ENCODE assay signal across 20 cellular contexts in the genomic region with DNA sequence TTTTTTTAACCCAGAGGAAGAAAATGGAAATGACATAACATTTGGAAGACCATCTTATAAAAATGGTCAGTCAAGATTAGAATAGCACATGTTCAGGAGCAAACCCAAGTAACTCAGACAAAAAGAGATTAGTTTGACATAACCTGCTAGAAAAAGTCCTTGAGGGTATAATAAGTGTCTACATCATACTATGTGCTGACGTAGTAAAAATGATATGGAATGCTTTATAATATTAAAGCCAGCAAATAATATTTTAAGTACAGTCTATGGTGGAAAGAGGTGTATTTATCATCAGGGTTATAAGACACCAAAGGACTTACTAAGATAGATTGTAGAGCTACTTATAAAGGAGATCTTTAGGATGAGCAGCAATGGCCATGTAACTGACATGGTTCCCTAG.
DNase-seq lines count a peak whose midpoint lies in the region; ATAC-seq and TF ChIP-seq lines count a peak whose summit lies in the region.
"Had no signal": no experiment of that assay in that cellular context is flagged by ENCODE, and none has a peak within 500 bp of the region (broad histone marks: within the 10 kb centered on the region; RNA-seq: fewer than 3 reads in every experiment).

No MANE protein-coding gene starts in this region.

- H3K4me3 ChIP-seq in ascending aorta (no peak overlapping the region), thoracic aorta (no peak overlapping the region), MM.1S (ENCODE audit: low read length) (no peak overlapping the region)
- H3K4me3 ChIP-seq: BLaER1 treated with 17β-estradiol and CSF1 and Interleukin-3, amounts not matched to agents 10 nM and 100 nM; GM12878; GM23248 had no signal

- no peak overlapping the region for H2AFZ ChIP-seq in MM.1S (ENCODE audit: low read length)
- H2AFZ ChIP-seq: GM23248 had no signal

- H3K36me3 ChIP-seq in ascending aorta (no peaks in the 10 kb centered on the region), thoracic aorta (no peaks in the 10 kb centered on the region), MM.1S (replicated peaks; ENCODE audit: insufficient read depth, low read length) (no peaks in the 10 kb centered on the region)
- H3K36me3 ChIP-seq: BE2C; BLaER1 treated with 17β-estradiol and CSF1 and Interleukin-3, amounts not matched to agents 10 nM and 100 nM had no signal

- no peaks in the 10 kb centered on the region for H3F3A ChIP-seq in MM.1S (ENCODE audit: insufficient read depth, low read length)

- peak overlapping the region; percentile 34 to 65 for H3K27ac ChIP-seq in ascending aorta
- H3K27ac ChIP-seq in thoracic aorta, result peak overlapping the region; percentile 28 to 29
- H3K27ac ChIP-seq in MM.1S (ENCODE audit: low read length), result no peak overlapping the region
- H3K27ac ChIP-seq: 22Rv1; BLaER1 treated with 17β-estradiol and CSF1 and Interleukin-3, amounts not matched to agents 10 nM and 100 nM; GM23248 had no signal

- no peak overlapping the region for H3K4me2 ChIP-seq in MM.1S (ENCODE audit: low read depth, low read length)
- H3K4me2 ChIP-seq: BLaER1 treated with 17β-estradiol and CSF1 and Interleukin-3, amounts not matched to agents 10 nM and 100 nM had no signal

- peaks cover 0 to 27% of the 10 kb centered on the region in 2 donors for H3K4me1 ChIP-seq in ascending aorta
- H3K4me1 ChIP-seq in thoracic aorta (ENCODE audit: control insufficient read depth in 1 of 2, low read depth in 2 of 2), result peaks cover 0 to 41% of the 10 kb centered on the region in 2 donors
- no peaks in the 10 kb centered on the region for H3K4me1 ChIP-seq in MM.1S (ENCODE audit: low read length)
- H3K4me1 ChIP-seq: BE2C; BLaER1 treated with 17β-estradiol and CSF1 and Interleukin-3, amounts not matched to agents 10 nM and 100 nM had no signal

- no peak overlapping the region for H3K9ac ChIP-seq in MM.1S (ENCODE audit: low read length)
- H3K9ac ChIP-seq: BLaER1 treated with 17β-estradiol and CSF1 and Interleukin-3, amounts not matched to agents 10 nM and 100 nM; GM23248 had no signal

- H3K9me3 ChIP-seq in ascending aorta, result no peaks in the 10 kb centered on the region
- H3K9me3 ChIP-seq in thoracic aorta, result no peaks in the 10 kb centered on the region
- no peaks in the 10 kb centered on the region for H3K9me3 ChIP-seq in MM.1S (replicated peaks; ENCODE audit: insufficient read depth, low read length)
- H3K9me3 ChIP-seq: BE2C; BLaER1 treated with 17β-estradiol and CSF1 and Interleukin-3, amounts not matched to agents 10 nM and 100 nM had no signal

- no peaks in the 10 kb centered on the region for H3K27me3 ChIP-seq in ascending aorta
- no peaks in the 10 kb centered on the region for H3K27me3 ChIP-seq in thoracic aorta (replicated peaks; ENCODE audit: insufficient read depth)
- no peaks in the 10 kb centered on the region for H3K27me3 ChIP-seq in MM.1S (replicated peaks; ENCODE audit: insufficient read depth, low read length)
- H3K27me3 ChIP-seq: BLaER1 treated with 17β-estradiol and CSF1 and Interleukin-3, amounts not matched to agents 10 nM and 100 nM had no signal

- intact Hi-C loops in ascending aorta (cut with DNase I), result loop anchor here (2.0 kb wide), 1 partner anchor 17 kb away; no protein-coding TSS in a partner anchor

- TF ChIP-seq CTCF in ascending aorta (IDR thresholded peaks at IDR 0.05) (no peak), thoracic aorta (IDR thresholded peaks at IDR 0.05) (no peak), MM.1S (IDR thresholded peaks at IDR 0.05; ENCODE audit: low read length) (no peak)

- peak; percentile 38 for DNase-seq in NCI-H2227 treated with DMSO at 0.1 percent for 48 hours (lab: John Stamatoyannopoulos, UW)
- no peak for DNase-seq in NCI-H2227 (lab: John Stamatoyannopoulos, UW; ENCODE audit: unreplicated experiment)
- DNase-seq in ascending aorta (ENCODE audit: low spot score in 2 of 2), result no peak
- no peak for DNase-seq in thoracic aorta (ENCODE audit: low spot score)
- no peak for DNase-seq in MM.1S
- no peak for DNase-seq in NCI-H510A treated with DMSO at 0.1 percent for 48 hours (lab: John Stamatoyannopoulos, UW)
- DNase-seq: ACHN; AML-193; BE2C; CD4-positive, alpha-beta T cell; CD8-positive, alpha-beta memory T cell; DMS 273 treated with DMSO at 0.1 percent for 48 hours; DMS79; EL; GDM1; GM23248; H7 had no signal

- ATAC-seq in thoracic aorta (ENCODE audit: insufficient number of reproducible peaks, low FRiP score, low read depth), result no peak
- ATAC-seq: GM12878 had no signal

- H3K9me2 ChIP-seq in MM.1S (replicated peaks; ENCODE audit: insufficient read depth, low read length), result no peaks in the 10 kb centered on the region

- no peaks in the 10 kb centered on the region for H3K79me2 ChIP-seq in MM.1S (ENCODE audit: low read length)

- no peaks in the 10 kb centered on the region for H4K20me1 ChIP-seq in MM.1S (ENCODE audit: insufficient read depth, low read length)
- H4K20me1 ChIP-seq: BLaER1 treated with 17β-estradiol and CSF1 and Interleukin-3, amounts not matched to agents 10 nM and 100 nM had no signal
